ENCODE assay signal across 1 cellular context in the genomic region with DNA sequence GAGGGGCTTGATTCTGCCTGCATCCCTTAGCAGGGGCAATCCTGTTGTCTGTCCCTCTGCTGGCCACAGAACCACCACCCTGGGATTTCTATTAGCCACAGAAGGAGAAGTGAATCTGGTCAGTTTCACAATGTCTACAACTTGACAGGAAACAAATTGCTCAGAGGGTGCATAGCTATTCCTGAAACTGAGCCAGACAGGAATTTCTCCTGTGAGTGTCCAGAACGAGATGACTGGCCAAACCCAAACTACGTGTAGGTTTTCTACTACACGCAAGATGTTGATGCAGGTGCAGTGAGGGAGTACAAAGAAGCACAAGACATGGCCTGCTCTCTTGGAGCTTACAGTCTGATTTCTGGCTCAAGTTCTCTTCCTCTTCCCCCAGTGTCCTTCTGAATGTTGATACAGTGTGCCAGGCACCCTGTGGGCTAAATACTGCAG.
TF ChIP-seq lines count a peak whose summit lies in the region.

No MANE protein-coding gene starts in this region.

TF ChIP-seq in SK-N-SH treated with all-trans-retinoic acid at 6 μM for 48 hours, 23 proteins besides CTCF, POLR2A, EP300 and RAD21 (continued from another document):
- TF ChIP-seq, protein P1, sequence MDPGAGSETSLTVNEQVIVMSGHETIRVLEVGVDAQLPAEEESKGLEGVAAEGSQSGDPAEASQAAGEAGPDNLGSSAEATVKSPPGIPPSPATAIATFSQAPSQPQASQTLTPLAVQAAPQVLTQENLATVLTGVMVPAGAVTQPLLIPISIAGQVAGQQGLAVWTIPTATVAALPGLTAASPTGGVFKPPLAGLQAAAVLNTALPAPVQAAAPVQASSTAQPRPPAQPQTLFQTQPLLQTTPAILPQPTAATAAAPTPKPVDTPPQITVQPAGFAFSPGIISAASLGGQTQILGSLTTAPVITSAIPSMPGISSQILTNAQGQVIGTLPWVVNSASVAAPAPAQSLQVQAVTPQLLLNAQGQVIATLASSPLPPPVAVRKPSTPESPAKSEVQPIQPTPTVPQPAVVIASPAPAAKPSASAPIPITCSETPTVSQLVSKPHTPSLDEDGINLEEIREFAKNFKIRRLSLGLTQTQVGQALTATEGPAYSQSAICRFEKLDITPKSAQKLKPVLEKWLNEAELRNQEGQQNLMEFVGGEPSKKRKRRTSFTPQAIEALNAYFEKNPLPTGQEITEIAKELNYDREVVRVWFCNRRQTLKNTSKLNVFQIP (CRISPR knock-in tag; IDR thresholded peaks at IDR 0.05; ENCODE audit: borderline replicate concordance, low read depth): no peak
- no peak for TF ChIP-seq GLIS3 (CRISPR knock-in tag; IDR thresholded peaks at IDR 0.05)
TF ChIP-seq in SK-N-SH treated with all-trans-retinoic acid at 6 μM for 48 hours: peak in this region for 4.
